ENCODE assay signal across 8 cellular contexts in the genomic region with DNA sequence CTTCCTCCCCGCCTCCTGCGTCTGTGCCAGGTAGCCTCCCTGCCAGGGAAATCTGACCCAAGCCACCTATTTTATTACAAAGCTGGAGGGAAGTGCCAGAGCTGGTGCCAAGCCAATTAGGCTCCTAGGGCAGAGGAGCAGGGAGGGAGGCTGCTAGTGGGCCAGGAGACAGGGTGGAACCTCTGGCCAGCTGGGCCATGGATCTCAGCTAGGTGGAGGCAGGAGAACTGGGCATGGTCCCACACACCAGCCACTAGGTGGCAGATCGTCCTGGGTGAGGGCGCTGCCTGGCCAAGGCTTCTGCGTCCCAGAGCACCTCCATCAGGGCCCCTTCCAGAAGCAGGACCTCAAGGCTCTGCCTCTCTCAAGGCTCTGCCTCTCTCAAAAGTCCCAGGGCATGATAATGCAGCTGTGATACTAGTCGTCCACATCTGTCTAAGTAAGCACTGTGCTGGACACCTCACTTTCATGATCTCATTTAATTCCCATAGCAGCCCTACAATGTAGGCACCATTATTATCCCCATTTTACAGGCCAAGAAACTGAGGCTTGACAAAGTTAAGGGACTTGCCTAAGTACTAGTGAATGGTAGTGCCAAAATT. TPM values are rescaled to one million over a fixed set of nuclear protein-coding genes. Genes with fewer than 3 reads are reported as not detected.
DNase-seq lines count a peak whose midpoint lies in the region; ATAC-seq and TF ChIP-seq lines count a peak whose summit lies in the region.

No MANE protein-coding gene starts in this region.

- peak in 1 of 2 donors; percentile 30 for TF ChIP-seq POLR2A in Peyer's patch (IDR thresholded peaks at IDR 0.05)

- peak overlapping the region in 1 of 4 donors; percentile 56 for H3K27ac ChIP-seq in Peyer's patch

- no peaks in the 10 kb centered on the region for H3K27me3 ChIP-seq in Peyer's patch

- H3K4me3 ChIP-seq in Peyer's patch, result no peak overlapping the region

- TF ChIP-seq CTCF in Peyer's patch (IDR thresholded peaks at IDR 0.05), result peak; percentile 44 to 97 (median 83)

- no peaks in the 10 kb centered on the region for H3K9me3 ChIP-seq in Peyer's patch

- H3K36me3 ChIP-seq in Peyer's patch, result no peaks in the 10 kb centered on the region

- H3K4me1 ChIP-seq in Peyer's patch, result peaks cover 0 to 16% (median 4%) of the 10 kb centered on the region in 4 donors

- peak; percentile 64 for ATAC-seq in GM18868 (IDR thresholded peaks at IDR 0.05; ENCODE audit: unreplicated experiment)

- DNase-seq in Ammon's horn (ENCODE audit: low spot score), result peak; percentile 74
- DNase-seq in HPDE6-E6E7 (ENCODE audit: extremely low spot score), result peak; percentile 44
- DNase-seq in Peyer's patch, result peak; percentile 69 to 91 (median 88)
- DNase-seq in activated effector memory CD4-positive, alpha-beta T cell treated with Interleukin-2 at 50 U/mL for 16 hours, result peak; percentile 42
- peak; percentile 88 for DNase-seq in germinal center (ENCODE audit: low spot score)
- peak; percentile 46 for DNase-seq in pons (ENCODE audit: low spot score)
- peak; percentile 85 for DNase-seq in ureter (ENCODE audit: low spot score)

RNA-seq across cellular contexts. Expression of a gene that starts 4.5 kb away (rescaled TPM):
- total RNA-seq in Peyer's patch (10 to 100 TPM in 3 of 4 donors, 1 to 10 TPM in 1; 9.0 to 19.8 (median 10.8) TPM), ureter (33.3 TPM)

RNA-seq across cellular contexts. Expression of a gene that starts 26.3 kb away (rescaled TPM):
- total RNA-seq in Peyer's patch (10 to 100 TPM; 36.3 to 73.1 (median 70.6) TPM), ureter (82.2 TPM)
